9 cellular contexts compared by ENCODE assay signal in the genomic region with DNA sequence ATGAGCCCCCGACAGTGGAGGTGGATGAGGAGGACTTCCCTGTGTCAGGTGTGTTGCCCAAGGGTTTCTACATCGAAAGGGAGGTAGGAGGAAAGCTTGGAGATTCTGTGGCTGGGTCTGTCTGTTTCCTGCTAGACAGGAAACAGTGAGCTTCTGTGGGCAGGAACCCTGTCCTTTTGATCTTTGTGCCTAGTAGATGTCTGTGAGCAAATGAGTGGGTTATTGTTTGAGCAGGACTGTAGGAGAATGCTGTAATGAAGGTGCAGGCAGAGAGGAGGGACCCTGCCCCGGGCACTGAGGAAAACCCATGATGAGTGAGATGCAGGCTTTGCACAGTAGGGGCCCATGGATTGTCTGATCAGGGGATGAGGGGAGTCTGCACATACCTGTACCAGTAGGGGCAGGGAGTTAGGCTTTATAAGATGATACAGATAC. TPM values are rescaled to one million over a fixed set of nuclear protein-coding genes. Genes with fewer than 3 reads are reported as not detected.
DNase-seq lines count a peak whose midpoint lies in the region; ATAC-seq and TF ChIP-seq lines count a peak whose summit lies in the region.
"Had no signal": no experiment of that assay in that cellular context is flagged by ENCODE, and none has a peak within 500 bp of the region (broad histone marks: within the 10 kb centered on the region; RNA-seq: fewer than 3 reads in every experiment).

No MANE protein-coding gene starts in this region.

- H3K27ac Mint-ChIP-seq in CD14-positive monocyte (peak overlapping the region; percentile 35 to 91 (median 73)), naive B cell (peak overlapping the region; percentile 43 to 90 (median 84))
- peak overlapping the region; percentile 96 for H3K27ac Mint-ChIP-seq in activated T-helper 1 cell treated with anti-CD3 and anti-CD28 coated beads, Interleukin-12 subunit alpha, Interleukin-12 subunit beta, Interleukin-2, Interleukin-4 antibody, amounts not matched to agents 30 ng/mL and 10 ng/mL and 1 ng/mL, durations not matched to agents 14 hours and 24 hours and 36 hours

- DNase-seq in CD14-positive monocyte (ENCODE audit: low spot score): no peak
- DNase-seq in SK-MEL-5 (ENCODE audit: low read depth, low spot score): peak; percentile 29
- DNase-seq in activated T-helper 1 cell treated with anti-CD3 and anti-CD28 coated beads, Interleukin-12 subunit alpha, Interleukin-12 subunit beta, Interleukin-2, Interleukin-4 antibody, amounts not matched to agents 30 ng/mL and 10 ng/mL and 1 ng/mL, durations not matched to agents 14 hours and 24 hours and 36 hours (ENCODE audit: low spot score): peak; percentile 59
- DNase-seq in naive B cell: peak; percentile 18
- no peak for DNase-seq in substantia nigra (lab: John Stamatoyannopoulos, UW)
- DNase-seq in mucosa of gallbladder (ENCODE audit: low spot score): no peak
- no peak for DNase-seq in DMS 273 treated with DMSO at 0.1 percent for 48 hours (lab: John Stamatoyannopoulos, UW)

- in situ Hi-C loops in SK-MEL-5 (cut with HindIII; ENCODE audit: low pct_unique_long_range_greater_than_20kb, low sequenced_read_pairs): no loop called here

- H3K36me3 Mint-ChIP-seq in CD14-positive monocyte (peaks cover 63 to 69% of the 10 kb centered on the region in 2 donors), naive B cell (no peaks in the 10 kb centered on the region)
- peaks cover 34% of the 10 kb centered on the region for H3K36me3 Mint-ChIP-seq in activated T-helper 1 cell treated with anti-CD3 and anti-CD28 coated beads, Interleukin-12 subunit alpha, Interleukin-12 subunit beta, Interleukin-2, Interleukin-4 antibody, amounts not matched to agents 30 ng/mL and 10 ng/mL and 1 ng/mL, durations not matched to agents 14 hours and 24 hours and 36 hours (ENCODE audit: low read depth)

- H3K27me3 Mint-ChIP-seq in CD14-positive monocyte (ENCODE audit: low read depth in 3 of 3): peaks cover 0 to 3% (median 0%) of the 10 kb centered on the region in 3 donors
- H3K27me3 Mint-ChIP-seq in activated T-helper 1 cell treated with anti-CD3 and anti-CD28 coated beads, Interleukin-12 subunit alpha, Interleukin-12 subunit beta, Interleukin-2, Interleukin-4 antibody, amounts not matched to agents 30 ng/mL and 10 ng/mL and 1 ng/mL, durations not matched to agents 14 hours and 24 hours and 36 hours (ENCODE audit: insufficient read depth): no peaks in the 10 kb centered on the region
- no peaks in the 10 kb centered on the region for H3K27me3 Mint-ChIP-seq in naive B cell

- ATAC-seq in naive B cell (ENCODE audit: low read depth in 2 of 2): peak; percentile 54 to 63
- no peak for ATAC-seq in HG03139 (IDR thresholded peaks at IDR 0.05; ENCODE audit: unreplicated experiment)
- ATAC-seq: gastroesophageal sphincter had no signal

- H3K9me3 Mint-ChIP-seq in CD14-positive monocyte (no peaks in the 10 kb centered on the region), naive B cell (no peaks in the 10 kb centered on the region)
- H3K9me3 Mint-ChIP-seq in activated T-helper 1 cell treated with anti-CD3 and anti-CD28 coated beads, Interleukin-12 subunit alpha, Interleukin-12 subunit beta, Interleukin-2, Interleukin-4 antibody, amounts not matched to agents 30 ng/mL and 10 ng/mL and 1 ng/mL, durations not matched to agents 14 hours and 24 hours and 36 hours: no peaks in the 10 kb centered on the region

- H3K4me1 Mint-ChIP-seq in CD14-positive monocyte: peaks cover 14% of the 10 kb centered on the region
- peaks cover 39% of the 10 kb centered on the region for H3K4me1 Mint-ChIP-seq in activated T-helper 1 cell treated with anti-CD3 and anti-CD28 coated beads, Interleukin-12 subunit alpha, Interleukin-12 subunit beta, Interleukin-2, Interleukin-4 antibody, amounts not matched to agents 30 ng/mL and 10 ng/mL and 1 ng/mL, durations not matched to agents 14 hours and 24 hours and 36 hours (ENCODE audit: low read depth)
- H3K4me1 Mint-ChIP-seq in naive B cell: peaks cover 21 to 24% (median 22%) of the 10 kb centered on the region in 3 donors

- TF ChIP-seq CTCF in CD14-positive monocyte (IDR thresholded peaks at IDR 0.05): no peak

- intact Hi-C loops in CD14-positive monocyte (cut with micrococcal nuclease): no loop called here
- intact Hi-C loops in activated T-helper 1 cell treated with anti-CD3 and anti-CD28 coated beads, Interleukin-12 subunit alpha, Interleukin-12 subunit beta, Interleukin-2, Interleukin-4 antibody, amounts not matched to agents 30 ng/mL and 10 ng/mL and 1 ng/mL, durations not matched to agents 14 hours and 24 hours and 36 hours (cut with micrococcal nuclease): loop anchor here (1.0 to 2.0 kb wide), 4 partner anchors 14 to 88 kb away; a partner anchor contains a TSS

- H3K4me3 Mint-ChIP-seq in CD14-positive monocyte (peak overlapping the region; percentile 14 to 66), naive B cell (peak overlapping the region in 7 of 8 donors; percentile 3 to 76 (median 17))
- H3K4me3 Mint-ChIP-seq in activated T-helper 1 cell treated with anti-CD3 and anti-CD28 coated beads, Interleukin-12 subunit alpha, Interleukin-12 subunit beta, Interleukin-2, Interleukin-4 antibody, amounts not matched to agents 30 ng/mL and 10 ng/mL and 1 ng/mL, durations not matched to agents 14 hours and 24 hours and 36 hours: peak overlapping the region; percentile 80

- H3K27ac ChIP-seq in substantia nigra (ENCODE audit: low read depth, low read length, poor library complexity, severe bottlenecking): no peak overlapping the region
- H3K27ac ChIP-seq: gastroesophageal sphincter had no signal

RNA-seq across cellular contexts. Expression of a gene that starts 14.0 kb away (rescaled TPM):
- polyA plus RNA-seq in CD14-positive monocyte: under 1 TPM; 0.42 to 0.63 TPM
- total RNA-seq in SK-MEL-5 (2014; rRNA removed; shearing (Covaris generic)): 5.4 and 5.6 TPM in 2 replicates
- polyA plus RNA-seq in SK-MEL-5 (2015; cell fraction: cytosol; rRNA removed): 5.6 and 6.2 TPM in 2 replicates
- polyA plus RNA-seq in SK-MEL-5 (2015; cell fraction: nucleus; rRNA removed): 47.0 and 64.9 TPM in 2 replicates
- total RNA-seq in activated T-helper 1 cell treated with anti-CD3 and anti-CD28 coated beads, Interleukin-12 subunit alpha, Interleukin-12 subunit beta, Interleukin-2, Interleukin-4 antibody, amounts not matched to agents 30 ng/mL and 10 ng/mL and 1 ng/mL, durations not matched to agents 14 hours and 24 hours and 36 hours: 11.8 and 14.0 TPM in 2 replicates
- under 1 TPM in 5 of 6 donors, not detected in 1; 0.11 to 0.76 (median 0.52) TPM for polyA plus RNA-seq in naive B cell (ENCODE audit: low read depth in 6 of 6)
- total RNA-seq in mucosa of gallbladder: 10.4 TPM

RNA-seq across cellular contexts. Expression of a gene that starts 14.3 kb away (rescaled TPM):
- polyA plus RNA-seq in CD14-positive monocyte: 1 to 10 TPM; 3.2 to 5.2 TPM
- 5.8 and 6.0 TPM in 2 replicates for total RNA-seq in SK-MEL-5 (2014; rRNA removed; shearing (Covaris generic))
- polyA plus RNA-seq in SK-MEL-5 (2015; cell fraction: cytosol; rRNA removed): 5.0 and 9.9 TPM in 2 replicates
- polyA plus RNA-seq in SK-MEL-5 (2015; cell fraction: nucleus; rRNA removed): 1.1 and 3.1 TPM in 2 replicates
- 10.7 and 12.0 TPM in 2 replicates for total RNA-seq in activated T-helper 1 cell treated with anti-CD3 and anti-CD28 coated beads, Interleukin-12 subunit alpha, Interleukin-12 subunit beta, Interleukin-2, Interleukin-4 antibody, amounts not matched to agents 30 ng/mL and 10 ng/mL and 1 ng/mL, durations not matched to agents 14 hours and 24 hours and 36 hours
- 1 to 10 TPM in 5 of 6 donors, not detected in 1; 1.2 to 3.4 (median 1.8) TPM for polyA plus RNA-seq in naive B cell (ENCODE audit: low read depth in 6 of 6)
- 16.4 TPM for total RNA-seq in mucosa of gallbladder

Comparison
In these comparisons a context has a peak if more than half of its experiments do, and no peak if none do; other contexts are left out.
1. DNase-seq: peak in SK-MEL-5 (single experiment), activated T-helper 1 cell treated with anti-CD3 and anti-CD28 coated beads, Interleukin-12 subunit alpha, Interleukin-12 subunit beta, Interleukin-2, Interleukin-4 antibody, amounts not matched to agents 30 ng/mL and 10 ng/mL and 1 ng/mL, durations not matched to agents 14 hours and 24 hours and 36 hours (single experiment) and naive B cell (single experiment); none in CD14-positive monocyte (single experiment), substantia nigra (0 of 49), mucosa of gallbladder (single experiment) and DMS 273 treated with DMSO at 0.1 percent for 48 hours (single experiment).
2. H3K4me3 Mint-ChIP-seq: peak in every context shown above with its lines; median percentile 80 in activated T-helper 1 cell treated with anti-CD3 and anti-CD28 coated beads, Interleukin-12 subunit alpha, Interleukin-12 subunit beta, Interleukin-2, Interleukin-4 antibody, amounts not matched to agents 30 ng/mL and 10 ng/mL and 1 ng/mL, durations not matched to agents 14 hours and 24 hours and 36 hours; 40 in CD14-positive monocyte; 17 in naive B cell.
3. Peak in every context shown above with its lines, with median percentiles within 50 percentile points of each other: H3K27ac Mint-ChIP-seq.